Comparison of ENCODE assay signal across 18 cellular contexts in genomic region chr13:58495668-58496067, GRCh38.
DNase-seq lines count a peak whose midpoint lies in the region; FAIRE-seq and TF ChIP-seq lines count a peak whose summit lies in the region.
"Had no signal": no experiment of that assay in that cellular context is flagged by ENCODE, and none has a peak within 500 bp of the region (broad histone marks: within the 10 kb centered on the region; RNA-seq: fewer than 3 reads in every experiment).

No MANE protein-coding gene starts in this region.

- H3K36me3 ChIP-seq in OCI-LY3 (replicated peaks; ENCODE audit: low read depth, low read length) = no peaks in the 10 kb centered on the region
- H3K36me3 ChIP-seq in small intestine (ENCODE audit: control insufficient read depth in 2 of 2, insufficient read depth in 2 of 2, low read length in 2 of 2) = no peaks in the 10 kb centered on the region
- H3K36me3 ChIP-seq: BLaER1 treated with 17β-estradiol and CSF1 and Interleukin-3, amounts not matched to agents 10 nM and 100 nM had no signal

- DNase-seq in DMS53 (lab: John Stamatoyannopoulos, UW) (peak; percentile 12), DMS53 treated with DMSO at 0.1 percent for 48 hours (lab: John Stamatoyannopoulos, UW; ENCODE audit: unreplicated experiment) (no peak), frontal cortex (ENCODE audit: low spot score in 2 of 2) (no peak), small intestine (no peak), T1000 (lab: John Stamatoyannopoulos, UW) (no peak), cerebellum (ENCODE audit: low spot score) (no peak), 8988T (no peak)
- DNase-seq: ACHN; CD4-positive, CD25-positive, alpha-beta regulatory T cell; DMS79; GOT3; H9 had no signal

- H3K4me1 ChIP-seq in OCI-LY3 (ENCODE audit: low read length) (peaks cover 14% of the 10 kb centered on the region), small intestine (ENCODE audit: control insufficient read depth in 2 of 2, insufficient read depth in 1 of 2, low read depth in 1 of 2, low read length in 1 of 2) (no peaks in the 10 kb centered on the region)
- H3K4me1 ChIP-seq: BLaER1 treated with 17β-estradiol and CSF1 and Interleukin-3, amounts not matched to agents 10 nM and 100 nM had no signal

- H3K27me3 ChIP-seq in OCI-LY3 (ENCODE audit: low read depth, low read length) = no peaks in the 10 kb centered on the region
- no peaks in the 10 kb centered on the region for H3K27me3 ChIP-seq in small intestine (ENCODE audit: control insufficient read depth in 2 of 2, insufficient read depth in 2 of 2, low read length in 2 of 2)
- H3K27me3 ChIP-seq: BLaER1 treated with 17β-estradiol and CSF1 and Interleukin-3, amounts not matched to agents 10 nM and 100 nM had no signal

- peak overlapping the region; percentile 74 for H3K4me3 ChIP-seq in OCI-LY3 (ENCODE audit: low read length)
- H3K4me3 ChIP-seq in small intestine (ENCODE audit: low read depth in 1 of 2, low read length in 2 of 2) = no peak overlapping the region
- H3K4me3 ChIP-seq: BLaER1 treated with 17β-estradiol and CSF1 and Interleukin-3, amounts not matched to agents 10 nM and 100 nM had no signal

- H3K27ac ChIP-seq in OCI-LY3 (ENCODE audit: low read length) (no peak overlapping the region), small intestine (ENCODE audit: low read depth in 1 of 2, low read length in 1 of 2) (no peak overlapping the region)
- H3K27ac ChIP-seq: 22Rv1; BLaER1 treated with 17β-estradiol and CSF1 and Interleukin-3, amounts not matched to agents 10 nM and 100 nM had no signal

- no peak for TF ChIP-seq CTCF in OCI-LY3 (IDR thresholded peaks at IDR 0.05; ENCODE audit: low read depth, low read length)

- H3K9me3 ChIP-seq in OCI-LY3 (ENCODE audit: insufficient read depth, low read length) (no peaks in the 10 kb centered on the region), small intestine (ENCODE audit: control insufficient read depth, low read depth) (no peaks in the 10 kb centered on the region)
- H3K9me3 ChIP-seq: BLaER1 treated with 17β-estradiol and CSF1 and Interleukin-3, amounts not matched to agents 10 nM and 100 nM had no signal

- H3K79me2 ChIP-seq in OCI-LY3 (ENCODE audit: low read length) = no peaks in the 10 kb centered on the region

- no peaks in the 10 kb centered on the region for H4K20me1 ChIP-seq in OCI-LY3 (ENCODE audit: insufficient read depth, low read length)
- H4K20me1 ChIP-seq: BLaER1 treated with 17β-estradiol and CSF1 and Interleukin-3, amounts not matched to agents 10 nM and 100 nM had no signal

- H3K4me2 ChIP-seq in OCI-LY3 (ENCODE audit: low read length) = peak overlapping the region; percentile 81
- H3K4me2 ChIP-seq: BLaER1 treated with 17β-estradiol and CSF1 and Interleukin-3, amounts not matched to agents 10 nM and 100 nM had no signal

- peak; percentile 63 for FAIRE-seq in frontal cortex (lab: Jason Lieb, UNC)
- peak; percentile 57 for FAIRE-seq in small intestine (lab: Jason Lieb, UNC)
- FAIRE-seq: GM12891, HepG2, HTR-8/SVneo had no signal

- H3K9ac ChIP-seq in OCI-LY3 (ENCODE audit: low read length) = peak overlapping the region; percentile 58
- H3K9ac ChIP-seq: BLaER1 treated with 17β-estradiol and CSF1 and Interleukin-3, amounts not matched to agents 10 nM and 100 nM had no signal

- peak overlapping the region; percentile 81; the same call in 1 of the 2 replicates for H2AFZ ChIP-seq in OCI-LY3 (ENCODE audit: low read depth, low read length)

- 53 to 67% (median 58%) methylated on average over 2 of the region's 2 CpGs for WGBS in small intestine, 3 donors
